In the genomic region with DNA sequence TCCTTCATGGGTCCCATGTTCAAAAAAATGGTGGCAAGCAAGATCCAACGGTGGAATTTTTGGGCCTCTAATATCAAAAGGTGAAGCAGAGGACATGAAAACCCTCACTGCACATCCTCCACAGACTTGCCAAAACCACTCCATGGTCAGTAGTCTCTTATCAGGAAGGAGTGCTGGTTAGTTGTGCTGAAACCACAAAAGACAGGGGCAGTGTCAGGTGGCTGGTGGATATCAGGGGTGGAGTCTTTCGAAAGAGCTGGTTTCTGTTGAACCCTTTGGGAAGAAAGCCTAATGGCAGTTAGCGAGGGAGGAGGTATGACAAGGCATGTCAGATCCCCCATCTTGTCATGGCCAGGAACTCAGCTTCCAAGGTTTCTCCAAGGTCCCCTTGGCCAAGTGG, we compare ENCODE assay signal across 28 cellular contexts.
"Had no signal": no experiment of that assay in that cellular context is flagged by ENCODE, and none has a peak within 500 bp of the region (broad histone marks: within the 10 kb centered on the region; RNA-seq: fewer than 3 reads in every experiment).

No MANE protein-coding gene starts in this region.

- H3K4me1 ChIP-seq: colonic mucosa, esophagus squamous epithelium, gastrocnemius medialis, heart left ventricle, left lung, lower lobe of right lung had no signal

- DNase-seq: colonic mucosa; cortex of kidney; effector CD8-positive, alpha-beta T cell; effector memory CD8-positive, alpha-beta T cell; endodermal cell; erythroblast; esophagus squamous epithelium; foreskin fibroblast; foreskin melanocyte; gastrocnemius medialis; glutamatergic neuron; heart left ventricle; left cardiac atrium; left lung; left ventricle myocardium superior; lower lobe of right lung; mesenchymal stem cell; mucosa of descending colon; naive B cell; naive thymus-derived CD8-positive, alpha-beta T cell had no signal

- H3K4me2 ChIP-seq: hepatocyte had no signal

- H3K4me3 ChIP-seq: colonic mucosa, esophagus squamous epithelium, gastrocnemius medialis, heart left ventricle, hepatocyte, left lung, lower lobe of right lung, mucosa of descending colon had no signal

- FAIRE-seq: endometrium, islet of Langerhans, keratinocyte had no signal

- H3K9me3 ChIP-seq: colonic mucosa, gastrocnemius medialis had no signal

- H3K4me1 Mint-ChIP-seq: naive B cell; naive thymus-derived CD8-positive, alpha-beta T cell had no signal

- H3K4me3 Mint-ChIP-seq: dendritic cell treated with granulocyte-macrophage colony-stimulating factor and Interleukin-4, amounts not matched to agents 40 ng/mL and 50 ng/mL, for 4 days; effector memory CD8-positive, alpha-beta T cell; endodermal cell; mesothelial cell of epicardium; naive B cell; naive thymus-derived CD8-positive, alpha-beta T cell had no signal

- H3K27me3 ChIP-seq: colonic mucosa, esophagus squamous epithelium, hepatocyte, left lung had no signal

- H3K9me3 Mint-ChIP-seq: effector memory CD8-positive, alpha-beta T cell had no signal

- H3K36me3 ChIP-seq: colonic mucosa, esophagus squamous epithelium, gastrocnemius medialis, heart left ventricle, left lung, lower lobe of right lung had no signal

- ATAC-seq: effector memory CD8-positive, alpha-beta T cell; esophagus mucosa; gastrocnemius medialis; heart left ventricle; left cardiac atrium; left lung; left ventricle myocardium superior; lower lobe of right lung; mucosa of descending colon; naive thymus-derived CD8-positive, alpha-beta T cell had no signal

- H3K27me3 Mint-ChIP-seq: dendritic cell treated with granulocyte-macrophage colony-stimulating factor and Interleukin-4, amounts not matched to agents 40 ng/mL and 50 ng/mL, for 4 days; effector memory CD8-positive, alpha-beta T cell had no signal

- H3K27ac ChIP-seq: colonic mucosa, epithelial cell of prostate, esophagus squamous epithelium, gastrocnemius medialis, heart left ventricle, hepatocyte, left lung, lower lobe of right lung had no signal

- H3K79me2 ChIP-seq: hepatocyte had no signal

- H3K27ac Mint-ChIP-seq: dendritic cell treated with granulocyte-macrophage colony-stimulating factor and Interleukin-4, amounts not matched to agents 40 ng/mL and 50 ng/mL, for 4 days; effector memory CD8-positive, alpha-beta T cell; endodermal cell; mesothelial cell of epicardium; naive B cell; naive thymus-derived CD8-positive, alpha-beta T cell had no signal

- H3K36me3 Mint-ChIP-seq: naive thymus-derived CD8-positive, alpha-beta T cell had no signal

- H2AFZ ChIP-seq: hepatocyte had no signal
